ENCODE assay signal across 8 cellular contexts in the genomic region with DNA sequence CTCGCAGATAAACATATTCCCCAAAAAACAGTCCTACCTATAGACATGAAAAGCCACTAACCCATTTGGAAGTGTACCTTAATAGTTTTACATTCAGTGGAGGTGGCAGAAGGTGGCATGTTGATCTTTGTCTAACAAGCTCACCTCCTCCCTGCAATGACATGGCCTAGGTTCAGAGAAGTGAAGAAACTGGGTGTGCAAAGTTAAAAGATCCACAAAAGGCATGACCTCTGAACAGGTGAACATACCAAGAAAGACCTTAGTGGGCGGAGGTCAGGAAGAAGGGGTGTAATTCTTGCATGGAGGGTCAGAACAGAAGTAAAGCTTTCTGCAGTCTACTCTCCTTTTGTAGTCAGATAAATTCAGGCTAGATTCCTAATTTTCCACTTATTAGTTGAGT. TPM values are rescaled to one million over a fixed set of nuclear protein-coding genes. Genes with fewer than 3 reads are reported as not detected.
A peak's percentile ranks its signal among the peaks of the same experiment; 100 is the strongest.
DNase-seq lines count a peak whose midpoint lies in the region; ATAC-seq and TF ChIP-seq lines count a peak whose summit lies in the region.

No MANE protein-coding gene starts in this region.

- H4K20me1 ChIP-seq in GM23248 (ENCODE audit: insufficient read depth): no peaks in the 10 kb centered on the region

- peak overlapping the region; percentile 99 for H3K9ac ChIP-seq in GM23248

- H3K36me3 Mint-ChIP-seq in activated naive CD8-positive, alpha-beta T cell treated with anti-CD3 and anti-CD28 coated beads, Interleukin-2, amount 10 ng/mL, durations not matched to agents 7 days and 5 days: peaks cover 26% of the 10 kb centered on the region
- H3K36me3 Mint-ChIP-seq in type B pancreatic cell: peaks cover 22% of the 10 kb centered on the region

- no peaks in the 10 kb centered on the region; the same call in 1 of the 2 replicates for H3K9me3 ChIP-seq in AG04450 (ENCODE audit: control insufficient read depth, insufficient read depth, low read length)
- H3K9me3 ChIP-seq in GM23248 (ENCODE audit: low read depth): no peaks in the 10 kb centered on the region
- no peaks in the 10 kb centered on the region for H3K9me3 ChIP-seq in left lung

- H3K4me2 ChIP-seq in GM23248 (ENCODE audit: unreplicated experiment): peak overlapping the region; percentile 100

- H3K27ac ChIP-seq in AG04450 (ENCODE audit: low read depth, low read length) (no peak overlapping the region), GM23248 (peak overlapping the region; percentile 81), left lung (peak overlapping the region in 1 of 2 donors; percentile 84)

- WGBS in GM23248 (ENCODE audit: low coverage in 1 of 2, low lambda C conversion rate in 2 of 2, missing lambda C conversion rate in 2 of 2), 2 experiments: 27 to 47% methylated on average over 2 of the region's 2 CpGs

- H2AFZ ChIP-seq in GM23248: peak overlapping the region; percentile 100

- peak overlapping the region; percentile 88 for H3K27ac Mint-ChIP-seq in activated naive CD8-positive, alpha-beta T cell treated with anti-CD3 and anti-CD28 coated beads, Interleukin-2, amount 10 ng/mL, durations not matched to agents 7 days and 5 days
- H3K27ac Mint-ChIP-seq in type B pancreatic cell: peak overlapping the region; percentile 95

- no peak for ATAC-seq in activated naive CD8-positive, alpha-beta T cell treated with anti-CD3 and anti-CD28 coated beads, Interleukin-2, amount 10 ng/mL, durations not matched to agents 7 days and 5 days (ENCODE audit: low read depth)
- no peak for ATAC-seq in left lung

- H3K4me1 Mint-ChIP-seq in activated naive CD8-positive, alpha-beta T cell treated with anti-CD3 and anti-CD28 coated beads, Interleukin-2, amount 10 ng/mL, durations not matched to agents 7 days and 5 days: peaks cover 30% of the 10 kb centered on the region
- H3K4me1 Mint-ChIP-seq in type B pancreatic cell (ENCODE audit: unreplicated experiment): peaks cover 13% of the 10 kb centered on the region

- intact Hi-C loops in left lung (cut with DNase I): no loop called here

- H3K27me3 ChIP-seq in AG04450 (ENCODE audit: control insufficient read depth, insufficient read depth, low read length) (peaks cover under 1% of the 10 kb centered on the region), GM23248 (replicated peaks; ENCODE audit: insufficient read depth) (no peaks in the 10 kb centered on the region), left lung (peaks cover 0 to under 1% of the 10 kb centered on the region in 2 donors)

- peak overlapping the region; percentile 98 for H3K4me3 Mint-ChIP-seq in activated naive CD8-positive, alpha-beta T cell treated with anti-CD3 and anti-CD28 coated beads, Interleukin-2, amount 10 ng/mL, durations not matched to agents 7 days and 5 days
- H3K4me3 Mint-ChIP-seq in type B pancreatic cell: peak overlapping the region; percentile 98

- peaks cover 11% of the 10 kb centered on the region; the same call in 1 of the 2 replicates for H3F3A ChIP-seq in GM23248 (ENCODE audit: insufficient read depth)

- peaks cover 29% of the 10 kb centered on the region for H3K36me3 ChIP-seq in GM23248 (ENCODE audit: low read depth)
- peaks cover 0 to 40% of the 10 kb centered on the region in 2 donors for H3K36me3 ChIP-seq in left lung

- no peak for TF ChIP-seq CTCF in AG04450 (IDR thresholded peaks at IDR 0.05; ENCODE audit: low read depth, low read length)
- no peak for TF ChIP-seq CTCF in left lung (IDR thresholded peaks at IDR 0.05)
- TF ChIP-seq CTCF in type B pancreatic cell (conservative IDR thresholded peaks at IDR 0.05): no peak

- in situ Hi-C loops in GM23248 (cut with MboI): no loop called here

- POLR2A ChIA-PET in AG04450 (lab: Yijun Ruan, JAX): no interaction called here
- POLR2A ChIA-PET in activated naive CD8-positive, alpha-beta T cell treated with anti-CD3 and anti-CD28 coated beads, Interleukin-2, amount 10 ng/mL, durations not matched to agents 7 days and 5 days (lab: Charles Lee): interaction anchor here (2.4 kb wide), 1 partner anchor 476 kb away, joined by 6 read pairs; a partner anchor contains a TSS

- H3K9me2 ChIP-seq in GM23248 (ENCODE audit: insufficient read depth): no peaks in the 10 kb centered on the region

- H3K4me1 ChIP-seq in GM23248 (ENCODE audit: insufficient read depth) (peaks cover 16% of the 10 kb centered on the region), left lung (peaks cover 0 to 31% of the 10 kb centered on the region in 2 donors)

- DNase-seq in AG04450 (ENCODE audit: low read depth, low spot score) (no peak), GM23248 (no peak), left lung (no peak), type B pancreatic cell (ENCODE audit: extremely low spot score, unreplicated experiment) (no peak), NCI-H524 treated with DMSO at 0.1 percent for 48 hours (lab: John Stamatoyannopoulos, UW) (no peak), NCI-H1092 treated with DMSO at 0.1 percent for 48 hours (lab: John Stamatoyannopoulos, UW) (no peak), T1000 (lab: John Stamatoyannopoulos, UW) (no peak)
- no peak for DNase-seq in activated naive CD8-positive, alpha-beta T cell treated with anti-CD3 and anti-CD28 coated beads, Interleukin-2, amount 10 ng/mL, durations not matched to agents 7 days and 5 days

- CTCF ChIA-PET in AG04450 (lab: Charles Lee): no interaction called here

- H3K9me3 Mint-ChIP-seq in activated naive CD8-positive, alpha-beta T cell treated with anti-CD3 and anti-CD28 coated beads, Interleukin-2, amount 10 ng/mL, durations not matched to agents 7 days and 5 days: peaks cover 3% of the 10 kb centered on the region
- H3K9me3 Mint-ChIP-seq in type B pancreatic cell: no peaks in the 10 kb centered on the region

- H3K4me3 ChIP-seq in AG04450 (ENCODE audit: low read depth, low read length): peak overlapping the region; percentile 99
- H3K4me3 ChIP-seq in GM23248: peak overlapping the region; percentile 99
- H3K4me3 ChIP-seq in left lung: peak overlapping the region; percentile 69 to 91

- no peaks in the 10 kb centered on the region for H3K27me3 Mint-ChIP-seq in activated naive CD8-positive, alpha-beta T cell treated with anti-CD3 and anti-CD28 coated beads, Interleukin-2, amount 10 ng/mL, durations not matched to agents 7 days and 5 days
- H3K27me3 Mint-ChIP-seq in type B pancreatic cell: peaks cover 24% of the 10 kb centered on the region

- H3K79me2 ChIP-seq in GM23248 (ENCODE audit: insufficient read depth): peaks cover 55% of the 10 kb centered on the region

RNA-seq across cellular contexts. Expression of a gene that starts 0.8 kb away (rescaled TPM):
- polyA plus RNA-seq in AG04450 (2011; rRNA removed) (157 and 192 TPM in 2 replicates), GM23248 (2016; fragmentation: Nextera tagmentation; extraction: Ambion mirVana) (120 and 122 TPM in 2 replicates)
- 52.1 and 80.5 TPM in 2 replicates for polyA minus RNA-seq in AG04450 (2011; rRNA and poly(A)+ RNA removed)
- total RNA-seq in GM23248 (2014; rRNA removed; shearing (Covaris generic)): 115 and 128 TPM in 2 replicates
- 10 to 100 TPM; 55.6 to 57.5 TPM for total RNA-seq in activated naive CD8-positive, alpha-beta T cell treated with anti-CD3 and anti-CD28 coated beads, Interleukin-2, amount 10 ng/mL, durations not matched to agents 7 days and 5 days
- total RNA-seq in left lung (10 to 100 TPM; 55.6 to 76.5 TPM), type B pancreatic cell (ENCODE audit: low replicate concordance) (93.4 and 96.2 TPM in 2 replicates)
